In genomic region chr11:130814440-130815073, GRCh38 we compare ENCODE assay signal across 20 cellular contexts.
"Had no signal": no experiment of that assay in that cellular context is flagged by ENCODE, and none has a peak within 500 bp of the region (broad histone marks: within the 10 kb centered on the region; RNA-seq: fewer than 3 reads in every experiment).

No MANE protein-coding gene starts in this region.

- H3K27ac ChIP-seq: gastrocnemius medialis, left ventricle myocardium inferior, pancreas, right lobe of liver, skin epidermis, transverse colon, uterus had no signal

- H3K27me3 ChIP-seq: body of pancreas, gastrocnemius medialis, pancreas, right lobe of liver, transverse colon, uterus had no signal

- H3K4me3 ChIP-seq: body of pancreas, gastrocnemius medialis, left ventricle myocardium inferior, pancreas, right lobe of liver, skin epidermis, transverse colon, uterus had no signal

- H3K9me3 Mint-ChIP-seq: activated CD4-positive, alpha-beta memory T cell treated with anti-CD3 and anti-CD28 coated beads for 36 hours; activated naive CD8-positive, alpha-beta T cell treated with anti-CD3 and anti-CD28 coated beads, Interleukin-2, amount 10 ng/mL, durations not matched to agents 7 days and 5 days; dendritic cell treated with granulocyte-macrophage colony-stimulating factor and Interleukin-4, amounts not matched to agents 40 ng/mL and 50 ng/mL, for 4 days; nephron progenitor cell; stimulated activated memory B cell treated with anti-CD40 and anti-IgM and Interleukin-4, amounts not matched to agents 10 μg/mL and 1 μg/mL and 100 μg/mL, for 72 hours had no signal

- H3K4me1 ChIP-seq: gastrocnemius medialis, right lobe of liver, transverse colon, uterus had no signal

- H3K27ac Mint-ChIP-seq: activated CD4-positive, alpha-beta memory T cell treated with anti-CD3 and anti-CD28 coated beads for 36 hours; activated naive CD8-positive, alpha-beta T cell treated with anti-CD3 and anti-CD28 coated beads, Interleukin-2, amount 10 ng/mL, durations not matched to agents 7 days and 5 days; dendritic cell treated with granulocyte-macrophage colony-stimulating factor and Interleukin-4, amounts not matched to agents 40 ng/mL and 50 ng/mL, for 4 days; nephron progenitor cell; stimulated activated memory B cell treated with anti-CD40 and anti-IgM and Interleukin-4, amounts not matched to agents 10 μg/mL and 1 μg/mL and 100 μg/mL, for 72 hours; T-helper 17 cell had no signal

- H3K36me3 Mint-ChIP-seq: activated CD4-positive, alpha-beta memory T cell treated with anti-CD3 and anti-CD28 coated beads for 36 hours; activated naive CD8-positive, alpha-beta T cell treated with anti-CD3 and anti-CD28 coated beads, Interleukin-2, amount 10 ng/mL, durations not matched to agents 7 days and 5 days; stimulated activated memory B cell treated with anti-CD40 and anti-IgM and Interleukin-4, amounts not matched to agents 10 μg/mL and 1 μg/mL and 100 μg/mL, for 72 hours had no signal

- H3K36me3 ChIP-seq: gastrocnemius medialis, left ventricle myocardium inferior, pancreas, right lobe of liver, transverse colon, uterus had no signal

- ATAC-seq: body of pancreas, gastrocnemius medialis, pancreas, T-helper 17 cell had no signal

- H3K27me3 Mint-ChIP-seq: dendritic cell treated with granulocyte-macrophage colony-stimulating factor and Interleukin-4, amounts not matched to agents 40 ng/mL and 50 ng/mL, for 4 days had no signal

- DNase-seq: activated CD4-positive, alpha-beta memory T cell treated with anti-CD3 and anti-CD28 coated beads for 36 hours; activated CD4-positive, alpha-beta T cell treated with anti-CD3 and anti-CD28 coated beads for 48 hours; activated naive CD4-positive, alpha-beta T cell treated with Interleukin-2 at 50 U/mL for 16 hours; activated naive CD8-positive, alpha-beta T cell treated with anti-CD3 and anti-CD28 coated beads, Interleukin-2, amount 10 ng/mL, durations not matched to agents 7 days and 5 days; activated T-cell treated with anti-CD3 and anti-CD28 coated beads, Interleukin-2, amount 50 U/mL, for 48 hours; body of pancreas; caudate nucleus; effector CD4-positive, alpha-beta T cell; gastrocnemius medialis; left ventricle myocardium inferior; nephron progenitor cell; pancreas; right lobe of liver; SW 1271; T-helper 17 cell; transverse colon; uterus had no signal

- H3K4me1 Mint-ChIP-seq: activated naive CD8-positive, alpha-beta T cell treated with anti-CD3 and anti-CD28 coated beads, Interleukin-2, amount 10 ng/mL, durations not matched to agents 7 days and 5 days; stimulated activated memory B cell treated with anti-CD40 and anti-IgM and Interleukin-4, amounts not matched to agents 10 μg/mL and 1 μg/mL and 100 μg/mL, for 72 hours; T-helper 17 cell had no signal

- H3K4me3 Mint-ChIP-seq: activated CD4-positive, alpha-beta memory T cell treated with anti-CD3 and anti-CD28 coated beads for 36 hours; activated naive CD8-positive, alpha-beta T cell treated with anti-CD3 and anti-CD28 coated beads, Interleukin-2, amount 10 ng/mL, durations not matched to agents 7 days and 5 days; dendritic cell treated with granulocyte-macrophage colony-stimulating factor and Interleukin-4, amounts not matched to agents 40 ng/mL and 50 ng/mL, for 4 days; nephron progenitor cell; stimulated activated memory B cell treated with anti-CD40 and anti-IgM and Interleukin-4, amounts not matched to agents 10 μg/mL and 1 μg/mL and 100 μg/mL, for 72 hours; T-helper 17 cell had no signal

- H3K9me3 ChIP-seq: body of pancreas, gastrocnemius medialis, left ventricle myocardium inferior, pancreas, right lobe of liver, transverse colon, uterus had no signal
